ENCODE assay signal across 11 cellular contexts in genomic region chr11:102157219-102157618, GRCh38. TPM values are rescaled to one million over a fixed set of nuclear protein-coding genes. Genes with fewer than 3 reads are reported as not detected.
DNase-seq lines count a peak whose midpoint lies in the region; ATAC-seq, FAIRE-seq and TF ChIP-seq lines count a peak whose summit lies in the region.
"Had no signal": no experiment of that assay in that cellular context is flagged by ENCODE, and none has a peak within 500 bp of the region (broad histone marks: within the 10 kb centered on the region; RNA-seq: fewer than 3 reads in every experiment).

No MANE protein-coding gene starts in this region.

- ATAC-seq in HepG2 = peak; percentile 75
- ATAC-seq in GM21381 (IDR thresholded peaks at IDR 0.05; ENCODE audit: unreplicated experiment) = no peak
- ATAC-seq: activated T-helper 17 cell treated with anti-CD3 and anti-CD28 coated beads, Interleukin-2, amount 50 U/mL, for 72 hours; naive thymus-derived CD8-positive, alpha-beta T cell had no signal

- TF ChIP-seq CTCF in HepG2 (CRISPR knock-in tag; IDR thresholded peaks at IDR 0.05) = no peak
- no peak for TF ChIP-seq CTCF in transverse colon (IDR thresholded peaks at IDR 0.05)
- no peak for TF ChIP-seq CTCF in glutamatergic neuron (IDR thresholded peaks at IDR 0.05; ENCODE audit: partially characterized antibody, unreplicated experiment)

- H3K9ac ChIP-seq in HepG2 (ENCODE audit: insufficient read depth, low read depth, low read length) = no peak overlapping the region

- no peaks in the 10 kb centered on the region for H3K36me3 Mint-ChIP-seq in glutamatergic neuron (ENCODE audit: unreplicated experiment)
- H3K36me3 Mint-ChIP-seq: naive thymus-derived CD8-positive, alpha-beta T cell had no signal

- POLR2A ChIA-PET in HepG2 (lab: Yijun Ruan, JAX) = interaction anchor here (0.9 to 1.7 kb wide), 4 partner anchors 9 to 42 kb away, joined by 3 to 4 read pairs (median 4); no protein-coding TSS in a partner anchor

- FAIRE-seq in HepG2 (lab: Jason Lieb, UNC) = peak; percentile 30

- peaks cover 64% of the 10 kb centered on the region for H3K4me1 ChIP-seq in HepG2 (ENCODE audit: insufficient read depth, low read length)
- H3K4me1 ChIP-seq in transverse colon = peaks cover 21 to 60% (median 36%) of the 10 kb centered on the region in 4 donors

- H3K4me3 ChIP-seq in MG63 (no peak overlapping the region), HepG2 (replicated peaks in 1 of 3; ENCODE audit: insufficient read depth in 1 of 3, low read depth in 2 of 3, low read length in 3 of 3) (no peak overlapping the region), transverse colon (no peak overlapping the region)

- no peak for TF ChIP-seq RAD21 in HepG2 (CRISPR knock-in tag; IDR thresholded peaks at IDR 0.05)

- TF ChIP-seq POLR2A in HepG2 (IDR thresholded peaks at IDR 0.05; ENCODE audit: insufficient read depth in 1 of 2, low read depth in 2 of 2, low read length in 2 of 2) (no peak), transverse colon (IDR thresholded peaks at IDR 0.05) (no peak)

- WGBS in HepG2 (ENCODE audit: low lambda C conversion rate) = 47% methylated on average over 2 of the region's 2 CpGs
- 20 to 36% methylated on average over 2 of the region's 2 CpGs for WGBS in transverse colon (ENCODE audit: low coverage in 1 of 2), 2 donors

- no peak overlapping the region for H2AFZ ChIP-seq in HepG2 (ENCODE audit: low read length)

- in situ Hi-C loops in HepG2 (cut with HindIII; ENCODE audit: extremely low pct_ligation_motif_present, low pct_unique_long_range_greater_than_20kb) (no loop called here), transverse colon (cut with MboI; ENCODE audit: low pct_ligation_motif_present in 1 of 4, low pct_unique_long_range_greater_than_20kb in 1 of 4, low sequenced_read_pairs in 3 of 4) (no loop called here)

- intact Hi-C loops in HepG2 (cut with micrococcal nuclease; ENCODE audit: unreplicated experiment) (loop anchor here (2.0 to 5.0 kb wide), 2 partner anchors 36 to 95 kb away; no protein-coding TSS in a partner anchor), transverse colon (cut with DNase I; ENCODE audit: low total_unique reads) (no loop called here)

- H3K9me3 Mint-ChIP-seq in glutamatergic neuron (ENCODE audit: unreplicated experiment) = no peaks in the 10 kb centered on the region
- H3K9me3 Mint-ChIP-seq: activated T-helper 17 cell treated with anti-CD3 and anti-CD28 coated beads, Interleukin-2, amount 50 U/mL, for 72 hours; naive thymus-derived CD8-positive, alpha-beta T cell had no signal

- H4K20me1 ChIP-seq in HepG2 (ENCODE audit: insufficient read depth, low read length) = peaks cover 12% of the 10 kb centered on the region; the same call in 1 of the 2 replicates

- no peak overlapping the region for H3K4me3 Mint-ChIP-seq in glutamatergic neuron (ENCODE audit: unreplicated experiment)
- H3K4me3 Mint-ChIP-seq: activated T-helper 17 cell treated with anti-CD3 and anti-CD28 coated beads, Interleukin-2, amount 50 U/mL, for 72 hours; naive thymus-derived CD8-positive, alpha-beta T cell had no signal

- no peak for TF ChIP-seq EP300 in HepG2 (IDR thresholded peaks at IDR 0.05; ENCODE audit: low read depth in 2 of 2, low read length in 2 of 2)
- no peak for TF ChIP-seq EP300 in HepG2 (CRISPR knock-in tag; IDR thresholded peaks at IDR 0.05; ENCODE audit: borderline replicate concordance)
- TF ChIP-seq EP300 in transverse colon (IDR thresholded peaks at IDR 0.05; ENCODE audit: low read depth) = no peak

- peak; percentile 55 for DNase-seq in MG63
- DNase-seq in dermis microvascular lymphatic vessel endothelial cell (ENCODE audit: low read depth in 2 of 2) = peak; percentile 17 to 42
- DNase-seq in HepG2 (ENCODE audit: low spot score) = peak; percentile 81
- peak; percentile 72 for DNase-seq in transverse colon
- DNase-seq in CD1c-positive myeloid dendritic cell (ENCODE audit: extremely low spot score) = no peak
- DNase-seq in glutamatergic neuron = no peak
- DNase-seq in stimulated activated naive CD4-positive, alpha-beta T cell (lab: John Stamatoyannopoulos, UW) = no peak
- DNase-seq: naive thymus-derived CD8-positive, alpha-beta T cell; NCI-H2029 had no signal

- H3K27me3 Mint-ChIP-seq in glutamatergic neuron (ENCODE audit: unreplicated experiment) = no peaks in the 10 kb centered on the region

- H3K27ac ChIP-seq in HepG2 (ENCODE audit: extremely low read length, insufficient read depth, low read length) (peak overlapping the region; percentile 8), transverse colon (peak overlapping the region; percentile 33 to 71 (median 56))

- H3K27ac Mint-ChIP-seq in glutamatergic neuron (ENCODE audit: unreplicated experiment) = no peak overlapping the region
- H3K27ac Mint-ChIP-seq: activated T-helper 17 cell treated with anti-CD3 and anti-CD28 coated beads, Interleukin-2, amount 50 U/mL, for 72 hours; naive thymus-derived CD8-positive, alpha-beta T cell had no signal

- CTCF ChIA-PET in HepG2 (lab: Yijun Ruan, JAX; ENCODE audit: low intra/inter-chr PET ratio, low total read pairs) = no interaction called here

- no peaks in the 10 kb centered on the region for H3K9me3 ChIP-seq in MG63
- H3K9me3 ChIP-seq in HepG2 (ENCODE audit: low read length) = no peaks in the 10 kb centered on the region
- no peaks in the 10 kb centered on the region for H3K9me3 ChIP-seq in transverse colon

- peaks cover under 1% of the 10 kb centered on the region for H3K36me3 ChIP-seq in MG63
- peaks cover 6 to 30% of the 10 kb centered on the region in 2 experiments for H3K36me3 ChIP-seq in HepG2 (replicated peaks in 1 of 2; ENCODE audit: control insufficient read depth in 1 of 2, insufficient read depth in 2 of 2, low read length in 2 of 2)
- no peaks in the 10 kb centered on the region for H3K36me3 ChIP-seq in transverse colon

- 0 out of 2 replicates have a peak overlapping the region, but pooled peaks have one; percentile 8 for H3K4me2 ChIP-seq in HepG2 (ENCODE audit: low read depth, low read length)

- H3K27me3 ChIP-seq in MG63 = no peaks in the 10 kb centered on the region
- H3K27me3 ChIP-seq in HepG2 (ENCODE audit: control insufficient read depth in 1 of 2, insufficient read depth in 2 of 2, low read length in 2 of 2) = no peaks in the 10 kb centered on the region
- H3K27me3 ChIP-seq in transverse colon = no peaks in the 10 kb centered on the region

- H3K79me2 ChIP-seq in HepG2 (ENCODE audit: insufficient read depth, low read length) = peaks cover 95% of the 10 kb centered on the region

- H3K4me1 Mint-ChIP-seq in glutamatergic neuron (ENCODE audit: low read depth, unreplicated experiment) = no peaks in the 10 kb centered on the region
- H3K4me1 Mint-ChIP-seq: activated T-helper 17 cell treated with anti-CD3 and anti-CD28 coated beads, Interleukin-2, amount 50 U/mL, for 72 hours; naive thymus-derived CD8-positive, alpha-beta T cell had no signal

- no TSS peak for BruUV-seq in HepG2 (replicated peaks; lab: Mats Ljungman, UMichigan)

RNA-seq across cellular contexts. Expression of gene YAP1, which starts 47.0 kb away (rescaled TPM):
- 19.3 and 28.6 TPM in 2 replicates for total RNA-seq in MG63 (2014; rRNA removed; shearing (Covaris generic); ENCODE audit: low replicate concordance)
- 63.3 and 109 TPM in 2 replicates for total RNA-seq in dermis microvascular lymphatic vessel endothelial cell
- total RNA-seq in HepG2 (2016; rRNA removed; fragmentation: Illumina TruSeq; extraction: Trizol) = 91.0 and 108 TPM in 2 replicates
- total RNA-seq in HepG2 (2016; cell fraction: cytosol; rRNA removed; fragmentation: Illumina TruSeq; extraction: Trizol; ENCODE audit: low read depth) = 18.3 and 18.7 TPM in 2 replicates
- total RNA-seq in HepG2 (2016; cell fraction: insoluble cytoplasmic fraction; rRNA removed; fragmentation: Illumina TruSeq; extraction: Trizol) = 92.8 and 93.3 TPM in 2 replicates
- total RNA-seq in HepG2 (2016; cell fraction: membrane; rRNA removed; fragmentation: Illumina TruSeq; extraction: Trizol) = 49.6 and 53.1 TPM in 2 replicates
- total RNA-seq in HepG2 (2016; cell fraction: nucleus; rRNA removed; fragmentation: Illumina TruSeq; extraction: Trizol) = 71.2 and 71.8 TPM in 2 replicates
- 54.6 and 59.5 TPM in 2 replicates for polyA plus RNA-seq in HepG2 (2011; rRNA removed)
- polyA plus RNA-seq in HepG2 (2011; cell fraction: cytosol; rRNA removed) = 43.4 and 52.7 TPM in 2 replicates
- 55.8 and 69.5 TPM in 2 replicates for polyA plus RNA-seq in HepG2 (2011; cell fraction: nucleus; rRNA removed)
- 49.5 and 56.9 TPM in 2 replicates for polyA plus RNA-seq in HepG2 (2012)
- 10.2 and 10.9 TPM in 2 replicates for polyA plus RNA-seq in HepG2 (2016; cell fraction: cytosol; fragmentation: Illumina TruSeq; extraction: Trizol; ENCODE audit: low read depth)
- polyA plus RNA-seq in HepG2 (2016; cell fraction: insoluble cytoplasmic fraction; fragmentation: Illumina TruSeq; extraction: Trizol; ENCODE audit: low read depth) = 81.7 and 83.7 TPM in 2 replicates
- 22.9 and 23.0 TPM in 2 replicates for polyA plus RNA-seq in HepG2 (2016; cell fraction: membrane; fragmentation: Illumina TruSeq; extraction: Trizol; ENCODE audit: low read depth)
- polyA plus RNA-seq in HepG2 (2016; cell fraction: nucleus; fragmentation: Illumina TruSeq; extraction: Trizol; ENCODE audit: insufficient read depth, low read depth) = 74.1 and 74.4 TPM in 2 replicates
- 196 and 205 TPM in 2 replicates for polyA minus RNA-seq in HepG2 (2011; rRNA and poly(A)+ RNA removed; ENCODE audit: low replicate concordance)
- polyA minus RNA-seq in HepG2 (2011; cell fraction: cytosol; rRNA and poly(A)+ RNA removed) = 79.4 and 97.8 TPM in 2 replicates
- polyA minus RNA-seq in HepG2 (2011; cell fraction: nucleus; rRNA and poly(A)+ RNA removed) = 115 and 136 TPM in 2 replicates
- total RNA-seq in transverse colon = 100 to 1,000 TPM in 3 of 4 donors, 10 to 100 TPM in 1; 90.5 to 163 (median 105) TPM
- 1.3 TPM for total RNA-seq in glutamatergic neuron (ENCODE audit: unreplicated experiment)
- total RNA-seq: naive thymus-derived CD8-positive, alpha-beta T cell had no signal
- polyA plus RNA-seq: naive thymus-derived CD8-positive, alpha-beta T cell had no signal

Comparison
In these comparisons a context has a peak if more than half of its experiments do, and no peak if none do; other contexts are left out.
1. DNase-seq: peak in MG63 (single experiment), dermis microvascular lymphatic vessel endothelial cell (2 of 2), HepG2 (single experiment) and transverse colon (single experiment); none in CD1c-positive myeloid dendritic cell (single experiment), glutamatergic neuron (single experiment) and stimulated activated naive CD4-positive, alpha-beta T cell (0 of 6).